Comparison of ENCODE assay signal across 17 cellular contexts in the genomic region with DNA sequence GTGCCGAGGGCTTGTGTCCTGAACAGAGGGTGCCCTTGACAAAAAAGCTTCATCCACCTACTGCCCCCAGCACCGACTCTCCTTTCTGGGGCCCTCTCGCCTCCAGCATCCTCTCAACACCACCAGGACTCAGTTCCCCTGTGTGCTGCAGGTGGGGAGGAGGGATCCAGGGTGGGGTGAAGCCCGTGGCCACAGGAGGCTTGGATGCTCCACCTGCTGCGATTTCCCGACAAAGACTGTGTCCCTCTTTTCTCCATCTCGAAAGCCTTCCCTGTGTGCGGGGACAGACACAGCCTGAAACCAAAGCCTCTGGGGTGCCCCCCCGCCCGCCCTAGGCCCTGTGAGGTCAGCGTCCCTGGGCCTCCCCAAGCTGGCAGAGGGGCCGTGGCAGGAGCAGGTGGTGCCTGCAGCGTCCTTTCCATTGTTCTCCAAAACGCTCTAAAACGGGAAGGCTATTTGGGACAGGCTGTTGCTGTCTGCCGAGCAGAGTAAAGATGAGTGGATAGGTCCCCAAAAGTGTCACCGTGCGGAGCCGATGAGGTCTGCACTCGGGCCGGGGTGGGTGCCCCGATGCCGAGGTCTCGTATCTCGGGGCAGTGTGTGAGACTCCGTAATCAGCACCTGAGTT.
DNase-seq lines count a peak whose midpoint lies in the region; ATAC-seq, FAIRE-seq and TF ChIP-seq lines count a peak whose summit lies in the region.
"Had no signal": no experiment of that assay in that cellular context is flagged by ENCODE, and none has a peak within 500 bp of the region (broad histone marks: within the 10 kb centered on the region; RNA-seq: fewer than 3 reads in every experiment).

No MANE protein-coding gene starts in this region.

- peaks cover 9% of the 10 kb centered on the region for H3K27me3 Mint-ChIP-seq in HFFc6 (ENCODE audit: insufficient read depth)
- H3K27me3 Mint-ChIP-seq: activated CD4-positive, alpha-beta memory T cell treated with anti-CD3 and anti-CD28 coated beads, Interleukin-2, amount 10 ng/mL, durations not matched to agents 7 days and 5 days had no signal

- H3K4me3 ChIP-seq in SJCRH30 (no peak overlapping the region), spleen (no peak overlapping the region)
- H3K4me3 ChIP-seq: BLaER1, body of pancreas, transverse colon had no signal

- H3K4me3 Mint-ChIP-seq in HFFc6: no peak overlapping the region
- H3K4me3 Mint-ChIP-seq: activated CD4-positive, alpha-beta memory T cell treated with anti-CD3 and anti-CD28 coated beads, Interleukin-2, amount 10 ng/mL, durations not matched to agents 7 days and 5 days; T-helper 2 cell treated with Interferon-gamma antibody and Interleukin-4, amounts not matched to agents 5 μg/mL and 100 μg/mL, for 36 hours had no signal

- peaks cover 8% of the 10 kb centered on the region for H3K4me1 Mint-ChIP-seq in HFFc6 (ENCODE audit: low read depth)
- H3K4me1 Mint-ChIP-seq: activated CD4-positive, alpha-beta memory T cell treated with anti-CD3 and anti-CD28 coated beads, Interleukin-2, amount 10 ng/mL, durations not matched to agents 7 days and 5 days had no signal

- TF ChIP-seq CTCF in spleen (IDR thresholded peaks at IDR 0.05 in 8 of 11, conservative IDR thresholded peaks at IDR 0.05 in 3 of 11): no peak
- TF ChIP-seq CTCF in HFFc6 (IDR thresholded peaks at IDR 0.05): no peak

- H3K36me3 ChIP-seq in SJCRH30: no peaks in the 10 kb centered on the region; the same call in 1 of the 2 replicates
- H3K36me3 ChIP-seq in spleen: peaks cover 0 to 41% (median 25%) of the 10 kb centered on the region in 6 donors
- H3K36me3 ChIP-seq: transverse colon had no signal

- WGBS in spleen, 5 donors: 89 to 95% (median 91%) methylated on average over 20 to 26 of the region's 26 CpGs

- no peaks in the 10 kb centered on the region; the same call in 1 of the 2 replicates for H3K36me3 Mint-ChIP-seq in HFFc6 (ENCODE audit: low read depth)

- no peak for FAIRE-seq in GM12891 (lab: Jason Lieb, UNC)

- no peak for DNase-seq in GM12891 (ENCODE audit: insufficient read length, low spot score)
- peak in 1 of 2 experiments; percentile 52 for DNase-seq in SJCRH30
- peak; percentile 49 for DNase-seq in myocyte (ENCODE audit: low read depth)
- DNase-seq in spleen: peak; percentile 41
- no peak for DNase-seq in stimulated activated naive CD8-positive, alpha-beta T cell treated with anti-CD3 and anti-CD28 coated beads, Interleukin-15, Interleukin-2, amounts not matched to agents 100 U/mL and 50 U/mL, for 24 hours
- no peak for DNase-seq in activated CD4-positive, alpha-beta T cell treated with anti-CD3 and anti-CD28 coated beads for 4 hours
- no peak for DNase-seq in HFFc6
- DNase-seq: activated CD4-positive, alpha-beta T cell treated with anti-CD3 and anti-CD28 coated beads for 1 hour; effector CD4-positive, alpha-beta T cell; mammary epithelial cell; NCI-H1930; NCI-H226 had no signal

- TF ChIP-seq POLR2A in GM12891 (IDR thresholded peaks at IDR 0.05; ENCODE audit: low read depth, low read length) (0 out of 2 replicates have a peak, but pooled peaks have one; percentile 25), spleen (IDR thresholded peaks at IDR 0.05) (no peak)

- peaks cover 8% of the 10 kb centered on the region for H3K9me3 Mint-ChIP-seq in HFFc6

- no peak for ATAC-seq in stimulated activated naive CD8-positive, alpha-beta T cell treated with anti-CD3 and anti-CD28 coated beads, Interleukin-15, Interleukin-2, amounts not matched to agents 100 U/mL and 50 U/mL, for 24 hours

- H3K27ac Mint-ChIP-seq in HFFc6: no peak overlapping the region
- H3K27ac Mint-ChIP-seq: activated CD4-positive, alpha-beta memory T cell treated with anti-CD3 and anti-CD28 coated beads, Interleukin-2, amount 10 ng/mL, durations not matched to agents 7 days and 5 days; T-helper 2 cell treated with Interferon-gamma antibody and Interleukin-4, amounts not matched to agents 5 μg/mL and 100 μg/mL, for 36 hours had no signal

- peak overlapping the region; percentile 33 for H3K27ac ChIP-seq in SJCRH30
- no peak overlapping the region for H3K27ac ChIP-seq in spleen
- H3K27ac ChIP-seq: BLaER1, body of pancreas, transverse colon had no signal

- H3K4me1 ChIP-seq in SJCRH30 (peaks cover 22% of the 10 kb centered on the region), spleen (peaks cover 0 to 8% (median 0%) of the 10 kb centered on the region in 6 donors)
- H3K4me1 ChIP-seq: body of pancreas, transverse colon had no signal

- intact Hi-C loops in spleen (cut with DNase I; ENCODE audit: low total_unique reads): no loop called here

- H3K9me3 ChIP-seq in SJCRH30 (replicated peaks): 0 out of 2 replicates have a peak, but pooled peaks cover 5% of the 10 kb centered on the region
- H3K9me3 ChIP-seq in spleen: peaks cover 0 to 23% (median 19%) of the 10 kb centered on the region in 8 donors
- H3K9me3 ChIP-seq: transverse colon had no signal

- H3K27me3 ChIP-seq in SJCRH30 (no peaks in the 10 kb centered on the region), spleen (replicated peaks in 1 of 7) (no peaks in the 10 kb centered on the region)
- H3K27me3 ChIP-seq: BLaER1, body of pancreas, transverse colon had no signal

TF ChIP-seq in GM12891, 5 proteins besides CTCF, POLR2A, EP300 and RAD21:
- 0 out of 2 replicates have a peak, but pooled peaks have one; percentile 4 for TF ChIP-seq POLR2AphosphoS5 (IDR thresholded peaks at IDR 0.05; ENCODE audit: low read depth, low read length)
- TF ChIP-seq SPI1 (IDR thresholded peaks at IDR 0.05; ENCODE audit: low read depth, low read length): no peak

Comparison
In these comparisons a context has a peak if more than half of its experiments do, and no peak if none do; other contexts are left out.
1. DNase-seq: peak in myocyte (single experiment) and spleen (single experiment); none in GM12891 (single experiment), stimulated activated naive CD8-positive, alpha-beta T cell treated with anti-CD3 and anti-CD28 coated beads, Interleukin-15, Interleukin-2, amounts not matched to agents 100 U/mL and 50 U/mL, for 24 hours (single experiment), activated CD4-positive, alpha-beta T cell treated with anti-CD3 and anti-CD28 coated beads for 4 hours (0 of 2) and HFFc6 (single experiment).